Comparison of ENCODE assay signal across 18 cellular contexts in genomic region chr10:25441270-25441669, GRCh38.
"Had no signal": no experiment of that assay in that cellular context is flagged by ENCODE, and none has a peak within 500 bp of the region (broad histone marks: within the 10 kb centered on the region; RNA-seq: fewer than 3 reads in every experiment).

No MANE protein-coding gene starts in this region.

- H3K4me3 ChIP-seq: ascending aorta, esophagus squamous epithelium, lung had no signal

- DNase-seq: activated CD4-positive, alpha-beta T cell treated with anti-CD3 and anti-CD28 coated beads for 1 hour; activated CD4-positive, alpha-beta T cell treated with anti-CD3 and anti-CD28 coated beads, Interleukin-2, amount 50 U/mL, for 4 hours; activated naive CD4-positive, alpha-beta T cell treated with anti-CD3 and anti-CD28 coated beads, Interleukin-2, amount 10 ng/mL, durations not matched to agents 7 days and 5 days; esophagus squamous epithelium; naive thymus-derived CD4-positive, alpha-beta T cell; SK-N-SH; small intestine; stimulated activated naive CD8-positive, alpha-beta T cell treated with anti-CD3 and anti-CD28 coated beads, Interleukin-15, Interleukin-2, amounts not matched to agents 100 U/mL and 50 U/mL, for 24 hours; T-cell; T-helper 9 cell; trophoblast cell had no signal

- H3K4me1 ChIP-seq: ascending aorta, esophagus squamous epithelium, parathyroid adenoma had no signal

- H3K4me3 Mint-ChIP-seq: activated naive CD4-positive, alpha-beta T cell treated with anti-CD3 and anti-CD28 coated beads, Interleukin-2, amount 10 ng/mL, durations not matched to agents 7 days and 5 days; naive thymus-derived CD4-positive, alpha-beta T cell; T-cell had no signal

- FAIRE-seq: bronchial epithelial cell, colon, small intestine had no signal

- H3K36me3 ChIP-seq: ascending aorta, esophagus squamous epithelium, neutrophil had no signal

- H3K27me3 ChIP-seq: ascending aorta, esophagus squamous epithelium, neutrophil had no signal

- H3K27me3 Mint-ChIP-seq: activated naive CD4-positive, alpha-beta T cell treated with anti-CD3 and anti-CD28 coated beads, Interleukin-2, amount 10 ng/mL, durations not matched to agents 7 days and 5 days; T-cell had no signal

- H3K27ac Mint-ChIP-seq: activated naive CD4-positive, alpha-beta T cell treated with anti-CD3 and anti-CD28 coated beads, Interleukin-2, amount 10 ng/mL, durations not matched to agents 7 days and 5 days; activated T-helper 2 cell treated with anti-CD3 and anti-CD28 coated beads, Interferon-gamma antibody, Interleukin-2, Interleukin-4, amounts not matched to agents 10 μg/mL and 5 μg/mL and 100 μg/mL, durations not matched to agents 14 hours and 24 hours and 36 hours; naive thymus-derived CD4-positive, alpha-beta T cell; T-cell had no signal

- H3K4me1 Mint-ChIP-seq: activated naive CD4-positive, alpha-beta T cell treated with anti-CD3 and anti-CD28 coated beads, Interleukin-2, amount 10 ng/mL, durations not matched to agents 7 days and 5 days; T-cell had no signal

- H3K9me3 ChIP-seq: ascending aorta, esophagus squamous epithelium, neutrophil, SK-N-SH had no signal

- H3K27ac ChIP-seq: ascending aorta, esophagus squamous epithelium, neutrophil, parathyroid adenoma had no signal

- H3K36me3 Mint-ChIP-seq: activated naive CD4-positive, alpha-beta T cell treated with anti-CD3 and anti-CD28 coated beads, Interleukin-2, amount 10 ng/mL, durations not matched to agents 7 days and 5 days; naive thymus-derived CD4-positive, alpha-beta T cell; T-cell had no signal

- ATAC-seq: naive thymus-derived CD4-positive, alpha-beta T cell; stimulated activated naive CD8-positive, alpha-beta T cell treated with anti-CD3 and anti-CD28 coated beads, Interleukin-15, Interleukin-2, amounts not matched to agents 100 U/mL and 50 U/mL, for 24 hours; T-cell had no signal
